ENCODE assay signal across 1 cellular context in genomic region chr20:62741701-62742491, GRCh38.
TF ChIP-seq lines count a peak whose summit lies in the region.

No MANE protein-coding gene starts in this region.

TF ChIP-seq in HepG2, 621 proteins besides CTCF, POLR2A, EP300 and RAD21:
- TF ChIP-seq ZNF770 (CRISPR knock-in tag; IDR thresholded peaks at IDR 0.05), result no peak
- TF ChIP-seq, protein P1, sequence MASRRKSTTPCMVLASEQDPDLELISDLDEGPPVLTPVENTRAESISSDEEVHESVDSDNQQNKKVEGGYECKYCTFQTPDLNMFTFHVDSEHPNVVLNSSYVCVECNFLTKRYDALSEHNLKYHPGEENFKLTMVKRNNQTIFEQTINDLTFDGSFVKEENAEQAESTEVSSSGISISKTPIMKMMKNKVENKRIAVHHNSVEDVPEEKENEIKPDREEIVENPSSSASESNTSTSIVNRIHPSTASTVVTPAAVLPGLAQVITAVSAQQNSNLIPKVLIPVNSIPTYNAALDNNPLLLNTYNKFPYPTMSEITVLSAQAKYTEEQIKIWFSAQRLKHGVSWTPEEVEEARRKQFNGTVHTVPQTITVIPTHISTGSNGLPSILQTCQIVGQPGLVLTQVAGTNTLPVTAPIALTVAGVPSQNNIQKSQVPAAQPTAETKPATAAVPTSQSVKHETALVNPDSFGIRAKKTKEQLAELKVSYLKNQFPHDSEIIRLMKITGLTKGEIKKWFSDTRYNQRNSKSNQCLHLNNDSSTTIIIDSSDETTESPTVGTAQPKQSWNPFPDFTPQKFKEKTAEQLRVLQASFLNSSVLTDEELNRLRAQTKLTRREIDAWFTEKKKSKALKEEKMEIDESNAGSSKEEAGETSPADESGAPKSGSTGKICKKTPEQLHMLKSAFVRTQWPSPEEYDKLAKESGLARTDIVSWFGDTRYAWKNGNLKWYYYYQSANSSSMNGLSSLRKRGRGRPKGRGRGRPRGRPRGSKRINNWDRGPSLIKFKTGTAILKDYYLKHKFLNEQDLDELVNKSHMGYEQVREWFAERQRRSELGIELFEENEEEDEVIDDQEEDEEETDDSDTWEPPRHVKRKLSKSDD (CRISPR knock-in tag; IDR thresholded peaks at IDR 0.05; ENCODE audit: low read depth), result no peak
- TF ChIP-seq ETV6 (CRISPR knock-in tag; conservative IDR thresholded peaks at IDR 0.05), result no peak
- TF ChIP-seq, protein P2, sequence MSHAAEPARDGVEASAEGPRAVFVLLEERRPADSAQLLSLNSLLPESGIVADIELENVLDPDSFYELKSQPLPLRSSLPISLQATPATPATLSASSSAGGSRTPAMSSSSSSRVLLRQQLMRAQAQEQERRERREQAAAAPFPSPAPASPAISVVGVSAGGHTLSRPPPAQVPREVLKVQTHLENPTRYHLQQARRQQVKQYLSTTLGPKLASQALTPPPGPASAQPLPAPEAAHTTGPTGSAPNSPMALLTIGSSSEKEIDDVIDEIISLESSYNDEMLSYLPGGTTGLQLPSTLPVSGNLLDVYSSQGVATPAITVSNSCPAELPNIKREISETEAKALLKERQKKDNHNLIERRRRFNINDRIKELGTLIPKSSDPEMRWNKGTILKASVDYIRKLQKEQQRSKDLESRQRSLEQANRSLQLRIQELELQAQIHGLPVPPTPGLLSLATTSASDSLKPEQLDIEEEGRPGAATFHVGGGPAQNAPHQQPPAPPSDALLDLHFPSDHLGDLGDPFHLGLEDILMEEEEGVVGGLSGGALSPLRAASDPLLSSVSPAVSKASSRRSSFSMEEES (CRISPR knock-in tag; IDR thresholded peaks at IDR 0.05), result no peak
- no peak for TF ChIP-seq ZSCAN12 (CRISPR knock-in tag; IDR thresholded peaks at IDR 0.05)
- TF ChIP-seq, protein P3, sequence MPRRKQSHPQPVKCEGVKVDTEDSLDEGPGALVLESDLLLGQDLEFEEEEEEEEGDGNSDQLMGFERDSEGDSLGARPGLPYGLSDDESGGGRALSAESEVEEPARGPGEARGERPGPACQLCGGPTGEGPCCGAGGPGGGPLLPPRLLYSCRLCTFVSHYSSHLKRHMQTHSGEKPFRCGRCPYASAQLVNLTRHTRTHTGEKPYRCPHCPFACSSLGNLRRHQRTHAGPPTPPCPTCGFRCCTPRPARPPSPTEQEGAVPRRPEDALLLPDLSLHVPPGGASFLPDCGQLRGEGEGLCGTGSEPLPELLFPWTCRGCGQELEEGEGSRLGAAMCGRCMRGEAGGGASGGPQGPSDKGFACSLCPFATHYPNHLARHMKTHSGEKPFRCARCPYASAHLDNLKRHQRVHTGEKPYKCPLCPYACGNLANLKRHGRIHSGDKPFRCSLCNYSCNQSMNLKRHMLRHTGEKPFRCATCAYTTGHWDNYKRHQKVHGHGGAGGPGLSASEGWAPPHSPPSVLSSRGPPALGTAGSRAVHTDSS (CRISPR knock-in tag; conservative IDR thresholded peaks at IDR 0.05), result no peak
- TF ChIP-seq KAT8 (CRISPR knock-in tag; IDR thresholded peaks at IDR 0.05), result no peak
